In genomic region chr11:66956689-66957290, GRCh38 we compare ENCODE assay signal across 8 cellular contexts. TPM values are rescaled to one million over a fixed set of nuclear protein-coding genes. Genes with fewer than 3 reads are reported as not detected.
DNase-seq lines count a peak whose midpoint lies in the region; FAIRE-seq and TF ChIP-seq lines count a peak whose summit lies in the region.

No MANE protein-coding gene starts in this region.

- no peaks in the 10 kb centered on the region for H3K36me3 ChIP-seq in ACC112 (ENCODE audit: insufficient read depth, low read length)
- peaks cover 10% of the 10 kb centered on the region; the same call in 1 of the 2 replicates for H3K36me3 ChIP-seq in HUES48 (ENCODE audit: control insufficient read depth, insufficient read depth, low read length)
- no peaks in the 10 kb centered on the region for H3K36me3 ChIP-seq in astrocyte (ENCODE audit: insufficient read depth, low read length)
- no peaks in the 10 kb centered on the region for H3K36me3 ChIP-seq in spleen

- intact Hi-C loops in spleen (cut with DNase I; ENCODE audit: low total_unique reads) = no loop called here

- H3K27ac Mint-ChIP-seq in astrocyte (ENCODE audit: unreplicated experiment) = peak overlapping the region; percentile 79

- H3K27me3 ChIP-seq in ACC112 (ENCODE audit: insufficient read depth, low read length) = no peaks in the 10 kb centered on the region
- H3K27me3 ChIP-seq in HUES48 (ENCODE audit: control insufficient read depth, insufficient read depth, low read length) = peaks cover 6% of the 10 kb centered on the region
- no peaks in the 10 kb centered on the region for H3K27me3 ChIP-seq in astrocyte (ENCODE audit: insufficient read depth, low read length)
- peaks cover 0 to 7% (median 0%) of the 10 kb centered on the region in 7 donors for H3K27me3 ChIP-seq in spleen (replicated peaks in 1 of 7)

- H3K9me3 ChIP-seq in HUES48 (ENCODE audit: control insufficient read depth, insufficient read depth, low read length) (no peaks in the 10 kb centered on the region), astrocyte (ENCODE audit: insufficient read depth, low read depth, low read length) (no peaks in the 10 kb centered on the region), spleen (no peaks in the 10 kb centered on the region)

- peak overlapping the region; percentile 45 for H3K27ac ChIP-seq in ACC112 (ENCODE audit: low read depth, low read length)
- H3K27ac ChIP-seq in HUES48 (ENCODE audit: low read depth, low read length) = peak overlapping the region; percentile 69
- no peak overlapping the region for H3K27ac ChIP-seq in astrocyte (ENCODE audit: low read depth, low read length)
- peak overlapping the region in 1 of 8 donors; percentile 30 for H3K27ac ChIP-seq in spleen

- H3K4me1 Mint-ChIP-seq in astrocyte (ENCODE audit: low read depth, unreplicated experiment) = peaks cover 10% of the 10 kb centered on the region

- no peaks in the 10 kb centered on the region for H4K20me1 ChIP-seq in astrocyte (ENCODE audit: insufficient read depth, low read length)

- TF ChIP-seq POLR2A in spleen (IDR thresholded peaks at IDR 0.05) = no peak

- peaks cover 20% of the 10 kb centered on the region for H3K4me1 ChIP-seq in ACC112 (ENCODE audit: control insufficient read depth, insufficient read depth, low read length, unreplicated experiment)
- peaks cover 17% of the 10 kb centered on the region for H3K4me1 ChIP-seq in HUES48 (ENCODE audit: control insufficient read depth, insufficient read depth, low read length)
- peaks cover 20% of the 10 kb centered on the region for H3K4me1 ChIP-seq in astrocyte (ENCODE audit: insufficient read depth, low read length)
- peaks cover 10 to 27% (median 16%) of the 10 kb centered on the region in 6 donors for H3K4me1 ChIP-seq in spleen

- H2AFZ ChIP-seq in ACC112 (ENCODE audit: low read length, unreplicated experiment) = no peak overlapping the region
- H2AFZ ChIP-seq in astrocyte (ENCODE audit: low read depth, low read length) = no peak overlapping the region

- peak overlapping the region; percentile 90 for H3K4me2 ChIP-seq in astrocyte (ENCODE audit: low read length)

- no peaks in the 10 kb centered on the region for H3K79me2 ChIP-seq in ACC112 (ENCODE audit: control insufficient read depth, insufficient read depth, low read length, unreplicated experiment)
- no peaks in the 10 kb centered on the region for H3K79me2 ChIP-seq in astrocyte (ENCODE audit: insufficient read depth, low read length)

- peaks cover 4% of the 10 kb centered on the region for H3K36me3 Mint-ChIP-seq in astrocyte (ENCODE audit: low read depth, unreplicated experiment)

- peak overlapping the region; percentile 81 for H3K4me3 Mint-ChIP-seq in astrocyte (ENCODE audit: unreplicated experiment)

- 44 to 56% (median 49%) methylated on average over 7 of the region's 7 CpGs for WGBS in spleen, 5 donors

- peaks cover 2% of the 10 kb centered on the region for H3K9me3 Mint-ChIP-seq in astrocyte (ENCODE audit: unreplicated experiment)

- DNase-seq in astrocyte (ENCODE audit: low read depth) (peak; percentile 90), left kidney (ENCODE audit: low read depth, low spot score) (peak; percentile 83), spleen (no peak), NCI-H187 treated with DMSO at 0.1 percent for 48 hours (lab: John Stamatoyannopoulos, UW) (no peak), iPS-NIHi11 (ENCODE audit: low spot score) (no peak), NCI-H128 (lab: John Stamatoyannopoulos, UW; ENCODE audit: unreplicated experiment) (no peak)

- H3K27me3 Mint-ChIP-seq in astrocyte (ENCODE audit: low read depth, unreplicated experiment) = no peaks in the 10 kb centered on the region

- FAIRE-seq in astrocyte (lab: Jason Lieb, UNC) = no peak

- H3K4me3 ChIP-seq in ACC112 (ENCODE audit: low read depth, low read length) (peak overlapping the region; percentile 90), HUES48 (ENCODE audit: low read depth, low read length) (no peak overlapping the region), astrocyte (ENCODE audit: insufficient read depth, low read depth, low read length) (no peak overlapping the region), spleen (no peak overlapping the region)

- H3K9ac ChIP-seq in HUES48 (ENCODE audit: low read depth, low read length) (peak overlapping the region; percentile 1; the same call in 1 of the 2 replicates), astrocyte (ENCODE audit: low read length) (no peak overlapping the region)

- peak; percentile 17 for TF ChIP-seq CTCF in astrocyte (IDR thresholded peaks at IDR 0.05; ENCODE audit: insufficient read depth, low read depth, low read length)
- TF ChIP-seq CTCF in spleen (IDR thresholded peaks at IDR 0.05 in 8 of 11, conservative IDR thresholded peaks at IDR 0.05 in 3 of 11) = no peak

RNA-seq across cellular contexts. Expression of gene PC, which starts 1.4 kb away (rescaled TPM):
- 10.5 and 13.3 TPM in 2 replicates for total RNA-seq in astrocyte
- total RNA-seq in spleen = 1 to 10 TPM; 3.4 to 8.8 (median 5.3) TPM
- 1 to 10 TPM; 4.6 to 6.8 (median 4.9) TPM for polyA plus RNA-seq in spleen

RNA-seq across cellular contexts. Expression of gene C11orf86, which starts 18.3 kb away (rescaled TPM):
- total RNA-seq in astrocyte (not detected in 2 replicates), spleen (not detected)
- under 1 TPM in 1 of 3 donors, not detected in 2; 0.13 TPM for polyA plus RNA-seq in spleen

Comparison
In these comparisons a context has a peak if more than half of its experiments do, and no peak if none do; other contexts are left out.
1. DNase-seq: peak in astrocyte (single experiment) and left kidney (single experiment); none in spleen (single experiment), NCI-H187 treated with DMSO at 0.1 percent for 48 hours (single experiment), iPS-NIHi11 (single experiment) and NCI-H128 (single experiment).